29 cellular contexts compared by ENCODE assay signal in the genomic region with DNA sequence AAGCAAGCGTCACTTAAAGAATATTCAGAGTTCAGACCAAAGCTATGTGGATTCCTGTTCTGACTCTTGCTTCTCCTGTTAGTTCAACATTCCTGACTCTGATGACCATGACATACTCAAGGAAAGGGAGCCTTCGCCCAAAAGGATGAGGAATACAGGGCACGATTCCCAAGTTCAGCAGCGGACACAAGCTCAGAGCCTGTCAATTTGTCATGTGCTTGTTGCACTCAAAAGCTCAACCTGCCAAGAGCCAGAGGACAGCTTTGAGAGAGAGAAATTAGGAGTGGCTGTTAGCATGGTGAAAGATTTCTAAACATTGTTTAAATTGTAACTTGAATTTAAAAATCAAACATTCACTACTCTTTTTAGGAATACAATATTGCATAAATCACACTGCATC.
"Had no signal": no experiment of that assay in that cellular context is flagged by ENCODE, and none has a peak within 500 bp of the region (broad histone marks: within the 10 kb centered on the region; RNA-seq: fewer than 3 reads in every experiment).

No MANE protein-coding gene starts in this region.

- ATAC-seq: activated CD4-positive, alpha-beta T cell treated with anti-CD3 and anti-CD28 coated beads for 36 hours; activated CD8-positive, alpha-beta memory T cell treated with anti-CD3 and anti-CD28 coated beads, Interleukin-2, amount 10 ng/mL, durations not matched to agents 7 days and 5 days; activated CD8-positive, alpha-beta T cell treated with anti-CD3 and anti-CD28 coated beads, Interleukin-2, amount 10 ng/mL, durations not matched to agents 7 days and 5 days; activated naive CD8-positive, alpha-beta T cell treated with anti-CD3 and anti-CD28 coated beads, Interleukin-2, amount 50 U/mL, for 24 hours; body of pancreas; effector memory CD8-positive, alpha-beta T cell; gastroesophageal sphincter had no signal

- H3K36me3 ChIP-seq: adrenal gland, gastroesophageal sphincter had no signal

- H3K27me3 ChIP-seq: adrenal gland, body of pancreas, esophagus squamous epithelium, gastroesophageal sphincter had no signal

- H3K4me1 ChIP-seq: adrenal gland, body of pancreas, esophagus squamous epithelium, gastroesophageal sphincter had no signal

- H3K4me3 ChIP-seq: adrenal gland, body of pancreas, esophagus squamous epithelium, gastroesophageal sphincter had no signal

- H3K9me3 ChIP-seq: adrenal gland, body of pancreas had no signal

- DNase-seq: activated CD4-positive, alpha-beta memory T cell treated with anti-CD3 and anti-CD28 coated beads for 36 hours; activated CD4-positive, alpha-beta T cell treated with anti-CD3 and anti-CD28 coated beads for 36 hours; activated CD4-positive, alpha-beta T cell treated with anti-CD3 and anti-CD28 coated beads, Interleukin-2, amount 10 ng/mL, durations not matched to agents 24 days and 14 days; activated CD4-positive, CD25-positive, alpha-beta regulatory T cell; activated CD4-positive, CD25-positive, alpha-beta regulatory T cell treated with anti-CD3 and anti-CD28 coated beads, Interleukin-2, amount 50 U/mL, for 72 hours; activated CD8-positive, alpha-beta memory T cell treated with anti-CD3 and anti-CD28 coated beads, Interleukin-2, amount 10 ng/mL, durations not matched to agents 7 days and 5 days; activated CD8-positive, alpha-beta memory T cell treated with anti-CD3 and anti-CD28 coated beads, Interleukin-2, amount 50 U/mL, for 4 hours; activated CD8-positive, alpha-beta T cell treated with anti-CD3 and anti-CD28 coated beads, Interleukin-2, amount 10 ng/mL, durations not matched to agents 7 days and 5 days; activated effector memory CD4-positive, alpha-beta T cell treated with anti-CD3 and anti-CD28 coated beads, Interleukin-2, amount 50 U/mL, for 16 hours; activated naive CD4-positive, alpha-beta T cell treated with anti-CD3 and anti-CD28 coated beads for 36 hours; activated naive CD8-positive, alpha-beta T cell treated with anti-CD3 and anti-CD28 coated beads for 36 hours; activated naive CD8-positive, alpha-beta T cell treated with anti-CD3 and anti-CD28 coated beads, Interleukin-2, amount 50 U/mL, for 24 hours; activated T-cell treated with anti-CD3 and anti-CD28 coated beads, Interleukin-2, amount 50 U/mL, for 1 hour; activated T-cell treated with anti-CD3 and anti-CD28 coated beads, Interleukin-2, amount 50 U/mL, for 48 hours; adrenal gland; amygdala; aorta; body of pancreas; caudate nucleus; cortex of kidney; dermis blood vessel endothelial cell; effector CD4-positive, alpha-beta T cell; effector memory CD8-positive, alpha-beta T cell; erythroblast; esophagus squamous epithelium; foreskin melanocyte; T-helper 2 cell had no signal

- H3K27ac ChIP-seq: adrenal gland, body of pancreas, esophagus squamous epithelium, gastroesophageal sphincter had no signal

- FAIRE-seq: colon had no signal
